22 cellular contexts compared by ENCODE assay signal in genomic region chr10:133346413-133346812, GRCh38. TPM values are rescaled to one million over a fixed set of nuclear protein-coding genes. Genes with fewer than 3 reads are reported as not detected.
DNase-seq lines count a peak whose midpoint lies in the region; ATAC-seq and TF ChIP-seq lines count a peak whose summit lies in the region.
"Had no signal": no experiment of that assay in that cellular context is flagged by ENCODE, and none has a peak within 500 bp of the region (broad histone marks: within the 10 kb centered on the region; RNA-seq: fewer than 3 reads in every experiment).

No MANE protein-coding gene starts in this region.

- H3K27me3 ChIP-seq in GM23338 (ENCODE audit: insufficient read depth) (no peaks in the 10 kb centered on the region), H9 (ENCODE audit: insufficient read depth, low read length) (no peaks in the 10 kb centered on the region; the same call in 1 of the 2 replicates), trophoblast cell (ENCODE audit: insufficient read depth, low read length) (no peaks in the 10 kb centered on the region)

- no peak overlapping the region for H2BK20ac ChIP-seq in H9 (ENCODE audit: low read depth, low read length, poor library complexity, severe bottlenecking)

- H3K27ac Mint-ChIP-seq in GM23338 (no peak overlapping the region), H9 (peak overlapping the region in 1 of 3 experiments; percentile 40; a peak in 1 of 7 replicates)
- H3K27ac Mint-ChIP-seq: CD4-positive, CD25-positive, alpha-beta regulatory T cell; CD8-positive, alpha-beta memory T cell had no signal

- H3F3A ChIP-seq in GM23338 (replicated peaks; ENCODE audit: low read depth), result no peaks in the 10 kb centered on the region

- no peaks in the 10 kb centered on the region for H3K36me3 Mint-ChIP-seq in GM23338 (ENCODE audit: low read depth)
- H3K36me3 Mint-ChIP-seq in H9 (ENCODE audit: insufficient read depth in 1 of 3, low read depth in 3 of 3), result no peaks in the 10 kb centered on the region; a peak in 2 of 7 replicates
- H3K36me3 Mint-ChIP-seq: CD4-positive, CD25-positive, alpha-beta regulatory T cell had no signal

- H2BK5ac ChIP-seq in H9 (ENCODE audit: insufficient read length, low read length), result no peak overlapping the region
- H2BK5ac ChIP-seq in trophoblast cell (ENCODE audit: low read depth, low read length, poor library complexity), result no peak overlapping the region

- H3K4me3 Mint-ChIP-seq in GM23338, result no peak overlapping the region
- H3K4me3 Mint-ChIP-seq in H9, result no peak overlapping the region; a peak in 1 of 5 replicates
- H3K4me3 Mint-ChIP-seq: CD4-positive, CD25-positive, alpha-beta regulatory T cell; CD8-positive, alpha-beta memory T cell had no signal

- no peak overlapping the region for H2BK12ac ChIP-seq in H9 (ENCODE audit: insufficient read length, low read depth, low read length)
- no peak overlapping the region for H2BK12ac ChIP-seq in trophoblast cell (ENCODE audit: low read length)

- TF ChIP-seq CTCF in GM23338 (conservative IDR thresholded peaks at IDR 0.05; ENCODE audit: low read depth in 2 of 2), result no peak
- TF ChIP-seq CTCF in H9 (conservative IDR thresholded peaks at IDR 0.05), result no peak

- H2AK5ac ChIP-seq in H9 (ENCODE audit: insufficient read length, low read length) (no peak overlapping the region), trophoblast cell (ENCODE audit: low read length) (no peak overlapping the region)

- DNase-seq in GM23338 (ENCODE audit: low spot score) (peak; percentile 37), H9 (peak; percentile 55), left lobe of liver (ENCODE audit: low spot score) (peak; percentile 52), trophoblast cell (no peak), germinal center (ENCODE audit: low spot score) (no peak), NCI-H1105 treated with DMSO at 0.1 percent for 48 hours (lab: John Stamatoyannopoulos, UW) (no peak)
- DNase-seq in NK-92 treated with Interleukin-12 subunit alpha and Interleukin-12 subunit beta, amount 100 ng/mL, for 24 hours (lab: John Stamatoyannopoulos, UW), result no peak
- DNase-seq: ACHN; C1 segment of cervical spinal cord; CD4-positive, CD25-positive, alpha-beta regulatory T cell; CD8-positive, alpha-beta memory T cell; COR-L47; DMS153; GF-D8; GM23248; IMR-90 had no signal

- no peaks in the 10 kb centered on the region for H3K79me1 ChIP-seq in H9 (ENCODE audit: insufficient read depth, low read depth, low read length, poor library complexity, severe bottlenecking)
- no peaks in the 10 kb centered on the region for H3K79me1 ChIP-seq in trophoblast cell (ENCODE audit: low read length)

- H3K4me1 Mint-ChIP-seq in GM23338, result peaks cover 11% of the 10 kb centered on the region
- H3K4me1 Mint-ChIP-seq in H9, result peaks cover 11 to 36% of the 10 kb centered on the region in 2 experiments
- H3K4me1 Mint-ChIP-seq: CD8-positive, alpha-beta memory T cell had no signal

- H2BK120ac ChIP-seq in H9 (ENCODE audit: low read depth, low read length, poor library complexity, severe bottlenecking), result no peak overlapping the region
- no peak overlapping the region for H2BK120ac ChIP-seq in trophoblast cell (ENCODE audit: insufficient read depth, low read length, poor library complexity)

- H3K23ac ChIP-seq in H9 (ENCODE audit: insufficient read length, low read depth, low read length) (no peak overlapping the region), trophoblast cell (ENCODE audit: low read length) (no peak overlapping the region)

- H3K14ac ChIP-seq in H9 (ENCODE audit: insufficient read depth, low read length) (no peak overlapping the region), trophoblast cell (ENCODE audit: low read length) (no peak overlapping the region)

- H3K4me3 ChIP-seq in GM23338, result no peak overlapping the region
- peak overlapping the region; percentile 26 for H3K4me3 ChIP-seq in trophoblast cell (ENCODE audit: low read depth, low read length)
- H3K4me3 ChIP-seq: GM23248, HAP-1, K562 had no signal

- H4K8ac ChIP-seq in H9 (replicated peaks; ENCODE audit: insufficient read length, low read depth, low read length) (no peak overlapping the region), trophoblast cell (ENCODE audit: low read depth, low read length) (no peak overlapping the region)

- no peak overlapping the region for H3T11ph ChIP-seq in H9 (ENCODE audit: low read length)

- no peak overlapping the region for H2BK15ac ChIP-seq in H9 (ENCODE audit: low read depth, low read length)

- H4K5ac ChIP-seq in H9 (ENCODE audit: insufficient read length, low read depth, low read length), result no peak overlapping the region

- H3K4ac ChIP-seq in H9 (ENCODE audit: low read depth, low read length) (no peak overlapping the region), trophoblast cell (ENCODE audit: low read depth, low read length) (no peak overlapping the region)

- no peak overlapping the region for H3K56ac ChIP-seq in H9 (ENCODE audit: insufficient read length, low read depth, low read length)

- peak; percentile 3; the same call in 1 of the 3 replicates for ATAC-seq in GM23338
- ATAC-seq in left lobe of liver, result no peak
- no peak for ATAC-seq in GM18861 (IDR thresholded peaks at IDR 0.05; ENCODE audit: unreplicated experiment)

- H3K23me2 ChIP-seq in H9 (ENCODE audit: insufficient read length, low read depth, low read length, poor library complexity, severe bottlenecking), result no peaks in the 10 kb centered on the region

- H3K27ac ChIP-seq in GM23338 (ENCODE audit: low read depth) (no peak overlapping the region), H9 (ENCODE audit: insufficient read length, low read depth, low read length) (no peak overlapping the region), trophoblast cell (ENCODE audit: low read depth, low read length) (no peak overlapping the region)
- H3K27ac ChIP-seq: GM23248, HL-60 had no signal

- H3K18ac ChIP-seq in H9 (ENCODE audit: insufficient read length, low read depth, low read length) (no peak overlapping the region), trophoblast cell (ENCODE audit: low read length) (no peak overlapping the region)

- H3K27me3 Mint-ChIP-seq in GM23338 (ENCODE audit: insufficient read depth, low read depth, poor library complexity) (peaks cover 19% of the 10 kb centered on the region), H9 (ENCODE audit: low read depth) (peaks cover 26% of the 10 kb centered on the region)

- H3K4me1 ChIP-seq in GM23338 (ENCODE audit: insufficient read depth), result no peaks in the 10 kb centered on the region; the same call in 1 of the 2 replicates
- H3K4me1 ChIP-seq in H9 (ENCODE audit: insufficient read depth, low read length), result peaks cover 2% of the 10 kb centered on the region; the same call in 1 of the 2 replicates
- H3K4me1 ChIP-seq in trophoblast cell (ENCODE audit: control insufficient read depth in 1 of 2, insufficient read depth in 2 of 2, low read length in 2 of 2), result peaks cover 5 to 7% of the 10 kb centered on the region in 2 experiments
- H3K4me1 ChIP-seq: BE2C, HAP-1 had no signal

- H4K12ac ChIP-seq in trophoblast cell (ENCODE audit: low read depth, low read length), result no peak overlapping the region

- no CpG with 5 or more reads among the region's 11 CpGs for WGBS in H9 (ENCODE audit: extremely low coverage, insufficient read length, low lambda C conversion rate)
- WGBS in trophoblast cell (ENCODE audit: extremely low coverage, insufficient coverage, insufficient read length), result no CpG with 5 or more reads among the region's 11 CpGs

- H3K9ac ChIP-seq in H9 (ENCODE audit: extremely low read depth, insufficient read length, low read length) (no peak overlapping the region), trophoblast cell (ENCODE audit: low read length) (no peak overlapping the region)
- H3K9ac ChIP-seq: GM23248 had no signal

- no peaks in the 10 kb centered on the region for H3K9me2 ChIP-seq in GM23338 (ENCODE audit: insufficient read depth)

- H3K79me2 ChIP-seq in GM23338 (replicated peaks; ENCODE audit: insufficient read depth) (no peaks in the 10 kb centered on the region), H9 (ENCODE audit: insufficient read depth, low read length) (no peaks in the 10 kb centered on the region), trophoblast cell (ENCODE audit: control insufficient read depth, insufficient read depth, low read length, poor library complexity) (no peaks in the 10 kb centered on the region)

- H2AFZ ChIP-seq in GM23338 (no peak overlapping the region), H9 (ENCODE audit: low read length) (no peak overlapping the region), trophoblast cell (ENCODE audit: insufficient read depth, low read length, poor library complexity) (no peak overlapping the region)
- H2AFZ ChIP-seq: GM23248 had no signal

- no peaks in the 10 kb centered on the region for H3K9me3 ChIP-seq in H9 (ENCODE audit: control insufficient read depth, low read depth, low read length)
- peaks cover 4% of the 10 kb centered on the region for H3K9me3 ChIP-seq in trophoblast cell (ENCODE audit: insufficient read depth, low read depth, low read length)
- H3K9me3 ChIP-seq: BE2C, HAP-1 had no signal

- H4K91ac ChIP-seq in H9 (ENCODE audit: insufficient read length, low read depth, low read length) (no peak overlapping the region), trophoblast cell (ENCODE audit: low read depth, low read length) (no peak overlapping the region)

- H3K36me3 ChIP-seq in GM23338 (ENCODE audit: insufficient read depth) (no peaks in the 10 kb centered on the region), trophoblast cell (ENCODE audit: control insufficient read depth in 1 of 2, insufficient read depth in 2 of 2, low read length in 2 of 2) (no peaks in the 10 kb centered on the region)
- H3K36me3 ChIP-seq: BE2C, HAP-1 had no signal

- H3K4me2 ChIP-seq in GM23338 (no peak overlapping the region), H9 (ENCODE audit: insufficient read depth, insufficient read length, low read length) (no peak overlapping the region), trophoblast cell (ENCODE audit: low read length) (no peak overlapping the region)

- no peaks in the 10 kb centered on the region for H4K20me1 ChIP-seq in GM23338 (replicated peaks; ENCODE audit: insufficient read depth)
- H4K20me1 ChIP-seq in H9 (ENCODE audit: control insufficient read depth, insufficient read depth, insufficient read length), result no peaks in the 10 kb centered on the region

- peaks cover 5% of the 10 kb centered on the region; the same call in 2 of the 3 replicates for H3K9me3 Mint-ChIP-seq in GM23338
- H3K9me3 Mint-ChIP-seq in H9, result no peaks in the 10 kb centered on the region; a peak in 1 of 5 replicates
- H3K9me3 Mint-ChIP-seq: CD8-positive, alpha-beta memory T cell had no signal

RNA-seq across cellular contexts. Expression of gene PRAP1, which starts 0.8 kb away (rescaled TPM):
- total RNA-seq in GM23338 (2014; rRNA removed; shearing (Covaris generic)), result not detected in 2 replicates
- polyA plus RNA-seq in GM23338 (2016; fragmentation: Nextera tagmentation; extraction: Ambion mirVana), result 0.68 and 1.5 TPM in 2 replicates
- total RNA-seq in H9 (2021), result 0.81 and 1.2 TPM in 2 replicates
- 275 TPM for total RNA-seq in left lobe of liver
- polyA plus RNA-seq in trophoblast cell (2013), result 0.21 TPM in 2 replicates
- total RNA-seq: CD4-positive, CD25-positive, alpha-beta regulatory T cell; CD8-positive, alpha-beta memory T cell; GM23248; HT1080; IMR-90; K562 had no signal
- polyA plus RNA-seq: CD4-positive, CD25-positive, alpha-beta regulatory T cell; CD8-positive, alpha-beta memory T cell; GM23248; IMR-90 had no signal

RNA-seq across cellular contexts. Expression of gene CALY, which starts 9.7 kb away (rescaled TPM):
- total RNA-seq in GM23338 (2014; rRNA removed; shearing (Covaris generic)), result 0.31 and 1.0 TPM in 2 replicates
- 8.0 and 9.0 TPM in 2 replicates for polyA plus RNA-seq in GM23338 (2016; fragmentation: Nextera tagmentation; extraction: Ambion mirVana)
- total RNA-seq in H9 (2021) (1.9 and 2.9 TPM in 2 replicates), left lobe of liver (0.45 TPM)
- 0.11 and 0.19 TPM in 2 replicates for polyA plus RNA-seq in trophoblast cell (2013)
- total RNA-seq: IMR-90, K562 had no signal
- polyA plus RNA-seq: GM23248, K562 had no signal

RNA-seq across cellular contexts. Expression of gene FUOM, which starts 11.4 kb away (rescaled TPM):
- 33.9 and 43.9 TPM in 2 replicates for total RNA-seq in GM23338 (2014; rRNA removed; shearing (Covaris generic))
- polyA plus RNA-seq in GM23338 (2016; fragmentation: Nextera tagmentation; extraction: Ambion mirVana), result 30.8 and 33.0 TPM in 2 replicates
- 39.6 and 41.8 TPM in 2 replicates for total RNA-seq in H9 (2021)
- total RNA-seq in left lobe of liver, result 177 TPM
- 18.2 and 20.6 TPM in 2 replicates for polyA plus RNA-seq in trophoblast cell (2013)

RNA-seq across cellular contexts. Expression of gene ECHS1, which starts 26.7 kb away (rescaled TPM):
- 87.8 and 92.1 TPM in 2 replicates for total RNA-seq in GM23338 (2014; rRNA removed; shearing (Covaris generic))
- polyA plus RNA-seq in GM23338 (2016; fragmentation: Nextera tagmentation; extraction: Ambion mirVana), result 120 and 127 TPM in 2 replicates
- 94.1 and 100 TPM in 2 replicates for total RNA-seq in H9 (2021)
- total RNA-seq in left lobe of liver, result 764 TPM
- polyA plus RNA-seq in trophoblast cell (2013), result 64.0 and 65.2 TPM in 2 replicates

RNA-seq across cellular contexts. Expression of gene PAOX, which starts 32.6 kb away (rescaled TPM):
- total RNA-seq in GM23338 (2014; rRNA removed; shearing (Covaris generic)), result 8.7 and 8.8 TPM in 2 replicates
- 4.1 and 6.1 TPM in 2 replicates for polyA plus RNA-seq in GM23338 (2016; fragmentation: Nextera tagmentation; extraction: Ambion mirVana)
- 5.3 and 5.6 TPM in 2 replicates for total RNA-seq in H9 (2021)
- 18.0 TPM for total RNA-seq in left lobe of liver
- polyA plus RNA-seq in trophoblast cell (2013), result 2.7 and 2.8 TPM in 2 replicates

Comparison
In these comparisons a context has a peak if more than half of its experiments do, and no peak if none do; other contexts are left out.
1. DNase-seq: peak in GM23338 (single experiment), H9 (single experiment) and left lobe of liver (single experiment); none in trophoblast cell (0 of 2), NK-92 treated with Interleukin-12 subunit alpha and Interleukin-12 subunit beta, amount 100 ng/mL, for 24 hours (single experiment), germinal center (single experiment) and NCI-H1105 treated with DMSO at 0.1 percent for 48 hours (single experiment).
2. RNA of gene PRAP1, which starts 0.8 kb away (total RNA-seq): 275 TPM in left lobe of liver (single experiment); 0.81 to 1.2 TPM in H9 and not detected in GM23338; every median in the first group is over 100 times any median in the second.